In genomic region chr13:20114066-20114465, GRCh38 we compare ENCODE assay signal across 21 cellular contexts. TPM values are rescaled to one million over a fixed set of nuclear protein-coding genes. Genes with fewer than 3 reads are reported as not detected.
"Had no signal": no experiment of that assay in that cellular context is flagged by ENCODE, and none has a peak within 500 bp of the region (broad histone marks: within the 10 kb centered on the region; RNA-seq: fewer than 3 reads in every experiment).

No MANE protein-coding gene starts in this region.

- H3K4me3 Mint-ChIP-seq: naive B cell had no signal

- H3K9me3 Mint-ChIP-seq: naive B cell had no signal

- H3K9me3 ChIP-seq: heart left ventricle, neutrophil, psoas muscle, sigmoid colon, stomach, thoracic aorta, transverse colon had no signal

- H3K27ac Mint-ChIP-seq: naive B cell had no signal

- DNase-seq: effector CD4-positive, alpha-beta T cell; heart left ventricle; hippocampal formation; kidney glomerular epithelial cell; mesenchymal stem cell; naive B cell; psoas muscle; retina; sigmoid colon; stimulated activated CD4-positive, alpha-beta T cell treated with anti-CD3 and anti-CD28 coated beads, Interleukin-2, amount 100 ng/mL, for 24 hours; stimulated activated CD4-positive, alpha-beta T cell treated with anti-CD3 and anti-CD28 coated beads, Interleukin-4, amount 100 ng/mL, for 4 hours; stimulated activated naive CD4-positive, alpha-beta T cell; stomach; substantia nigra; transverse colon had no signal

- H3K36me3 Mint-ChIP-seq: naive B cell had no signal

- H3K27ac ChIP-seq: coronary artery, heart left ventricle, neutrophil, psoas muscle, sigmoid colon, skin epidermis, stomach, thoracic aorta, transverse colon had no signal

- H3K36me3 ChIP-seq: heart left ventricle, neutrophil, sigmoid colon, stomach, thoracic aorta, transverse colon had no signal

- H3K27me3 ChIP-seq: heart left ventricle, sigmoid colon, transverse colon had no signal

- ATAC-seq: heart left ventricle, psoas muscle had no signal

- H3K4me3 ChIP-seq: coronary artery, heart left ventricle, lung, psoas muscle, sigmoid colon, skin epidermis, stomach, thoracic aorta, transverse colon had no signal

RNA-seq across cellular contexts. Expression of gene GJA3, which starts 46.8 kb away (rescaled TPM):
- total RNA-seq: frontal cortex, sigmoid colon had no signal
